In the genomic region with DNA sequence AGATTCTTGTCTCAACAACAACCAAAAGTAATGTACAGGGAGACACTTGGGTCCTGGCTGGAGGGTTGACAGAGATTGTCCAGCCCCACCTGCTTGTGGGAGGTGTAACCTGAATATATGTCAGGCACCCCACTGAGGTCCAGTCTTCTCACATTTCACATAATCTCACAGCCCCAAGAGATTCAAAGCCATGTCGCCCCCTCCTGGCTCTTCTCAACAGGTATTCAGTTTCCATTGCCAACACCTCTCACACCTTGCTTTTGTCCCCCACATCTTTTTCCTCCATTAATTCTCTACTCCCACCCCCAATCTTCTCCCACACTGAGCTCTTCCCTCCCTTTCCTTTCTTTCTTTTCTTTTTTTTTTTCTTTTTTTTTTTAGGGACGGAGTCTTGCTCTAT, we compare ENCODE assay signal across 13 cellular contexts. TPM values are rescaled to one million over a fixed set of nuclear protein-coding genes. Genes with fewer than 3 reads are reported as not detected.
A peak's percentile ranks its signal among the peaks of the same experiment; 100 is the strongest.
DNase-seq lines count a peak whose midpoint lies in the region; ATAC-seq and TF ChIP-seq lines count a peak whose summit lies in the region.
"Had no signal": no experiment of that assay in that cellular context is flagged by ENCODE, and none has a peak within 500 bp of the region (broad histone marks: within the 10 kb centered on the region; RNA-seq: fewer than 3 reads in every experiment).

No MANE protein-coding gene starts in this region.

- TF ChIP-seq CTCF in GM20000 (IDR thresholded peaks at IDR 0.05; ENCODE audit: extremely low read depth, missing control alignments) (peak; percentile 16), fibroblast of pulmonary artery (IDR thresholded peaks at IDR 0.05; ENCODE audit: low read length, missing control alignments) (peak; percentile 21)

- ATAC-seq in HG03521 (IDR thresholded peaks at IDR 0.05; ENCODE audit: unreplicated experiment) (no peak), left lobe of liver (no peak)
- ATAC-seq: A549, T-cell had no signal

- H3K4me3 ChIP-seq in fibroblast of pulmonary artery (replicated peaks; ENCODE audit: low read depth, low read length) = no peak overlapping the region
- H3K4me3 ChIP-seq: A549, lung had no signal

- DNase-seq in NCI-H82 (lab: John Stamatoyannopoulos, UW) (peak; percentile 57), NCI-H82 treated with DMSO at 0.1 percent for 48 hours (lab: John Stamatoyannopoulos, UW; ENCODE audit: unreplicated experiment) (no peak), GM20000 (ENCODE audit: low spot score) (no peak), OCI-M1 (lab: John Stamatoyannopoulos, UW) (peak; percentile 1), fibroblast of pulmonary artery (ENCODE audit: low read depth) (no peak), left lobe of liver (ENCODE audit: low spot score) (no peak), SK-N-DZ (ENCODE audit: low spot score) (no peak)
- DNase-seq: effector CD8-positive, alpha-beta T cell; T-cell; trophoblast cell had no signal

RNA-seq across cellular contexts. Expression of gene UNC13A, which starts 11.2 kb away (rescaled TPM):
- 0.13 TPM for total RNA-seq in left lobe of liver
- 3.8 and 4.0 TPM in 2 replicates for polyA plus RNA-seq in SK-N-DZ (2014; cell fraction: cytosol; rRNA removed)
- polyA plus RNA-seq in SK-N-DZ (2014; cell fraction: nucleus; rRNA removed) = 11.3 and 12.9 TPM in 2 replicates

RNA-seq across cellular contexts. Expression of gene MAP1S, which starts 42.3 kb away (rescaled TPM):
- 14.3 TPM for total RNA-seq in left lobe of liver
- 9.4 and 23.3 TPM in 2 replicates for polyA plus RNA-seq in SK-N-DZ (2014; cell fraction: cytosol; rRNA removed)
- polyA plus RNA-seq in SK-N-DZ (2014; cell fraction: nucleus; rRNA removed) = 5.7 and 20.2 TPM in 2 replicates

Comparison
In these comparisons a context has a peak if more than half of its experiments do, and no peak if none do; other contexts are left out.
1. DNase-seq: peak in NCI-H82 (single experiment) and OCI-M1 (single experiment); none in NCI-H82 treated with DMSO at 0.1 percent for 48 hours (single experiment), GM20000 (single experiment), fibroblast of pulmonary artery (single experiment), left lobe of liver (single experiment) and SK-N-DZ (single experiment).